In genomic region chrX:70476934-70477733, GRCh38 we compare ENCODE assay signal across 9 cellular contexts. TPM values are rescaled to one million over a fixed set of nuclear protein-coding genes. Genes with fewer than 3 reads are reported as not detected.
A peak's percentile ranks its signal among the peaks of the same experiment; 100 is the strongest.
DNase-seq lines count a peak whose midpoint lies in the region; TF ChIP-seq lines count a peak whose summit lies in the region.
"Had no signal": no experiment of that assay in that cellular context is flagged by ENCODE, and none has a peak within 500 bp of the region (broad histone marks: within the 10 kb centered on the region; RNA-seq: fewer than 3 reads in every experiment).

No MANE protein-coding gene starts in this region.

- DNase-seq in NCI-H2171 treated with DMSO at 0.1 percent for 48 hours (lab: John Stamatoyannopoulos, UW) (peak; percentile 16), NCI-H2171 (lab: John Stamatoyannopoulos, UW) (no peak), transverse colon (peak; percentile 78), amygdala (lab: John Stamatoyannopoulos, UW) (no peak), SHP77 treated with DMSO at 0.1 percent for 48 hours (lab: John Stamatoyannopoulos, UW) (no peak), epidermal melanocyte (ENCODE audit: insufficient read length, low spot score) (no peak)

- peak overlapping the region; percentile 45; the same call in 1 of the 2 replicates for H3K27ac ChIP-seq in VCaP
- peak overlapping the region; percentile 82 to 92 (median 86) for H3K27ac ChIP-seq in transverse colon

- peak; percentile 67 for TF ChIP-seq POLR2A in transverse colon (IDR thresholded peaks at IDR 0.05)

- in situ Hi-C loops in transverse colon (cut with MboI; ENCODE audit: low pct_ligation_motif_present in 1 of 4, low pct_unique_long_range_greater_than_20kb in 1 of 4, low sequenced_read_pairs in 3 of 4), result no loop called here

- intact Hi-C loops in transverse colon (cut with DNase I; ENCODE audit: low total_unique reads), result no loop called here

- H3K9ac ChIP-seq in iPS-15b (ENCODE audit: low read depth, low read length), result no peak overlapping the region

- TF ChIP-seq CTCF in VCaP (conservative IDR thresholded peaks at IDR 0.05) (no peak), transverse colon (IDR thresholded peaks at IDR 0.05) (no peak)

- WGBS in transverse colon (ENCODE audit: low coverage in 1 of 2), 2 donors, result 20 to 37% methylated on average over 1 to 12 of the region's 13 CpGs

- peak overlapping the region; percentile 37 for H3K4me3 ChIP-seq in iPS-15b (ENCODE audit: low read depth, low read length)
- peak overlapping the region in 1 of 4 donors; percentile 39 for H3K4me3 ChIP-seq in transverse colon

- TF ChIP-seq EP300 in transverse colon (IDR thresholded peaks at IDR 0.05; ENCODE audit: low read depth), result no peak

- no peaks in the 10 kb centered on the region for H3K9me3 ChIP-seq in iPS-15b (ENCODE audit: control insufficient read depth, insufficient read depth, low read length)
- no peaks in the 10 kb centered on the region for H3K9me3 ChIP-seq in transverse colon

- no peaks in the 10 kb centered on the region for H3K27me3 ChIP-seq in iPS-15b (ENCODE audit: control insufficient read depth, insufficient read depth, low read length)
- no peaks in the 10 kb centered on the region for H3K27me3 ChIP-seq in transverse colon

- H3K36me3 ChIP-seq in iPS-15b (ENCODE audit: control insufficient read depth, insufficient read depth, low read length) (peaks cover 4% of the 10 kb centered on the region), transverse colon (no peaks in the 10 kb centered on the region)

- H3K4me1 ChIP-seq in iPS-15b (ENCODE audit: control insufficient read depth, insufficient read depth, low read length) (peaks cover 25% of the 10 kb centered on the region), transverse colon (peaks cover 9 to 52% (median 19%) of the 10 kb centered on the region in 4 donors)

RNA-seq across cellular contexts. Expression of gene DLG3, which starts 32.5 kb away (rescaled TPM):
- 10 to 100 TPM; 31.8 to 59.4 (median 54.8) TPM for total RNA-seq in transverse colon

RNA-seq across cellular contexts. Expression of gene GDPD2, which starts 54.0 kb away (rescaled TPM):
- total RNA-seq in transverse colon, result 10 to 100 TPM in 3 of 4 donors, 1 to 10 TPM in 1; 1.6 to 68.1 (median 31.2) TPM
- total RNA-seq: B cell had no signal

Comparison
In these comparisons a context has a peak if more than half of its experiments do, and no peak if none do; other contexts are left out.
1. DNase-seq: peak in NCI-H2171 treated with DMSO at 0.1 percent for 48 hours (single experiment) and transverse colon (single experiment); none in NCI-H2171 (single experiment), amygdala (0 of 56), SHP77 treated with DMSO at 0.1 percent for 48 hours (single experiment) and epidermal melanocyte (single experiment).